Comparison of ENCODE assay signal across 10 cellular contexts in genomic region chrX:18739609-18740008, GRCh38. TPM values are rescaled to one million over a fixed set of nuclear protein-coding genes. Genes with fewer than 3 reads are reported as not detected.
"Had no signal": no experiment of that assay in that cellular context is flagged by ENCODE, and none has a peak within 500 bp of the region (broad histone marks: within the 10 kb centered on the region; RNA-seq: fewer than 3 reads in every experiment).

No MANE protein-coding gene starts in this region.

RNA-seq across cellular contexts. Expression of gene PPEF1, which starts 32.2 kb away (rescaled TPM):
- total RNA-seq: activated B cell treated with CpG ODN at 0.5 μM for 24 hours; activated CD4-positive, alpha-beta T cell treated with anti-CD3 and anti-CD28 coated beads, Interleukin-2, amount 10 ng/mL, durations not matched to agents 24 days and 14 days; activated CD8-positive, alpha-beta memory T cell treated with anti-CD3 and anti-CD28 coated beads for 36 hours; activated CD8-positive, alpha-beta memory T cell treated with anti-CD3 and anti-CD28 coated beads, Interleukin-2, amount 10 ng/mL, durations not matched to agents 7 days and 5 days; activated CD8-positive, alpha-beta T cell treated with anti-CD3 and anti-CD28 coated beads, Interleukin-2, amount 10 ng/mL, durations not matched to agents 7 days and 5 days; activated naive CD8-positive, alpha-beta T cell treated with anti-CD3 and anti-CD28 coated beads for 36 hours; activated T-helper 1 cell treated with anti-CD3 and anti-CD28 coated beads, Interleukin-12 subunit alpha, Interleukin-12 subunit beta, Interleukin-2, Interleukin-4 antibody, amounts not matched to agents 30 ng/mL and 10 ng/mL and 1 ng/mL, durations not matched to agents 14 hours and 24 hours and 36 hours; activated T-helper 2 cell treated with anti-CD3 and anti-CD28 coated beads, Interferon-gamma antibody, Interleukin-2, Interleukin-4, amounts not matched to agents 10 μg/mL and 5 μg/mL and 100 μg/mL, durations not matched to agents 14 hours and 24 hours and 36 hours; dermis blood vessel endothelial cell; foreskin keratinocyte had no signal
